ENCODE assay signal across 9 cellular contexts in genomic region chr6:26184492-26184891, GRCh38.
DNase-seq lines count a peak whose midpoint lies in the region; ATAC-seq, FAIRE-seq and TF ChIP-seq lines count a peak whose summit lies in the region.
"Had no signal": no experiment of that assay in that cellular context is flagged by ENCODE, and none has a peak within 500 bp of the region (broad histone marks: within the 10 kb centered on the region; RNA-seq: fewer than 3 reads in every experiment).

No MANE protein-coding gene starts in this region.

- H3K36me3 ChIP-seq in ascending aorta: no peaks in the 10 kb centered on the region
- no peaks in the 10 kb centered on the region for H3K36me3 ChIP-seq in mesenchymal stem cell (ENCODE audit: control insufficient read depth in 1 of 2, insufficient read depth in 2 of 2, low read depth in 1 of 2, low read length in 2 of 2)
- no peaks in the 10 kb centered on the region for H3K36me3 ChIP-seq in tibial nerve

- peak overlapping the region; percentile 91 for H3K4me3 Mint-ChIP-seq in activated naive CD4-positive, alpha-beta T cell treated with anti-CD3 and anti-CD28 coated beads, Interleukin-2, amount 10 ng/mL, durations not matched to agents 7 days and 5 days

- H3K23ac ChIP-seq in mesenchymal stem cell (ENCODE audit: low read length in 2 of 2): no peak overlapping the region

- no peak overlapping the region for H3K18ac ChIP-seq in mesenchymal stem cell (ENCODE audit: low read depth in 1 of 2, low read length in 2 of 2)

- peak overlapping the region; percentile 81 for H3K9ac ChIP-seq in mesenchymal stem cell (ENCODE audit: low read length)

- TF ChIP-seq POLR2A in tibial nerve (IDR thresholded peaks at IDR 0.05): no peak

- no peak overlapping the region for H2BK120ac ChIP-seq in mesenchymal stem cell (ENCODE audit: low read depth, low read length)

- H3K4me3 ChIP-seq in ascending aorta: peak overlapping the region in 1 of 2 donors; percentile 59
- H3K4me3 ChIP-seq in mesenchymal stem cell (ENCODE audit: insufficient read depth in 1 of 2, low read depth in 1 of 2, low read length in 2 of 2): peak overlapping the region in 1 of 2 experiments; percentile 80
- H3K4me3 ChIP-seq in tibial nerve: peak overlapping the region in 2 of 4 donors; percentile 41 to 56

- H2AK5ac ChIP-seq in mesenchymal stem cell (ENCODE audit: low read length, severe bottlenecking): no peak overlapping the region

- H3K79me1 ChIP-seq in mesenchymal stem cell (replicated peaks; ENCODE audit: low read length, poor library complexity, severe bottlenecking): no peaks in the 10 kb centered on the region

- intact Hi-C loops in ascending aorta (cut with DNase I): no loop called here

- H3K27ac ChIP-seq in ascending aorta (peak overlapping the region; percentile 76 to 83), mesenchymal stem cell (ENCODE audit: low read length, poor library complexity, severe bottlenecking) (no peak overlapping the region), tibial nerve (peak overlapping the region; percentile 45 to 90 (median 73))

- H4K91ac ChIP-seq in mesenchymal stem cell (ENCODE audit: low read length): no peak overlapping the region

- DNase-seq in activated naive CD4-positive, alpha-beta T cell treated with anti-CD3 and anti-CD28 coated beads, Interleukin-2, amount 10 ng/mL, durations not matched to agents 7 days and 5 days: peak; percentile 35
- no peak for DNase-seq in activated naive CD4-positive, alpha-beta T cell treated with Interleukin-2 at 50 U/mL for 16 hours
- DNase-seq in ascending aorta (ENCODE audit: low spot score in 2 of 2) (no peak), mesenchymal stem cell (no peak), tibial nerve (ENCODE audit: low spot score in 2 of 2) (no peak), HTR-8/SVneo (ENCODE audit: insufficient read length, low spot score) (no peak), NCI-H1436 treated with DMSO at 0.1 percent for 48 hours (lab: John Stamatoyannopoulos, UW) (no peak)
- DNase-seq: stimulated activated CD4-positive, alpha-beta T cell treated with anti-CD3 and anti-CD28 coated beads, Interleukin-4, amount 100 ng/mL, for 4 hours had no signal

- H3K4me2 ChIP-seq in mesenchymal stem cell (ENCODE audit: low read length, poor library complexity, severe bottlenecking): peak overlapping the region; percentile 71

- no peak for FAIRE-seq in HTR-8/SVneo (lab: Jason Lieb, UNC)

- 95% methylated on average over 5 of the region's 6 CpGs for WGBS in mesenchymal stem cell
- 64 to 72% methylated on average over 6 of the region's 6 CpGs for WGBS in tibial nerve, 2 donors

- H3K4ac ChIP-seq in mesenchymal stem cell (ENCODE audit: low read depth in 1 of 2, low read length in 2 of 2): no peak overlapping the region

- H3K9me3 ChIP-seq in ascending aorta: no peaks in the 10 kb centered on the region
- no peaks in the 10 kb centered on the region for H3K9me3 ChIP-seq in mesenchymal stem cell (ENCODE audit: control insufficient read depth, low read length)
- no peaks in the 10 kb centered on the region for H3K9me3 ChIP-seq in tibial nerve

- H3K4me1 ChIP-seq in ascending aorta (peaks cover 4 to 10% of the 10 kb centered on the region in 2 donors), mesenchymal stem cell (ENCODE audit: control insufficient read depth, insufficient read depth, low read depth, low read length) (peaks cover 2% of the 10 kb centered on the region), tibial nerve (peaks cover 0 to 20% (median 2%) of the 10 kb centered on the region in 4 donors)

- no peak overlapping the region for H2BK12ac ChIP-seq in mesenchymal stem cell (ENCODE audit: low read length in 2 of 2)

- H3K27me3 Mint-ChIP-seq in activated naive CD4-positive, alpha-beta T cell treated with anti-CD3 and anti-CD28 coated beads, Interleukin-2, amount 10 ng/mL, durations not matched to agents 7 days and 5 days: no peaks in the 10 kb centered on the region

- H3K27ac Mint-ChIP-seq in activated naive CD4-positive, alpha-beta T cell treated with anti-CD3 and anti-CD28 coated beads, Interleukin-2, amount 10 ng/mL, durations not matched to agents 7 days and 5 days: peak overlapping the region; percentile 99

- H3K36me3 Mint-ChIP-seq in activated naive CD4-positive, alpha-beta T cell treated with anti-CD3 and anti-CD28 coated beads, Interleukin-2, amount 10 ng/mL, durations not matched to agents 7 days and 5 days: peaks cover 6% of the 10 kb centered on the region

- H3K9me3 Mint-ChIP-seq in activated naive CD4-positive, alpha-beta T cell treated with anti-CD3 and anti-CD28 coated beads, Interleukin-2, amount 10 ng/mL, durations not matched to agents 7 days and 5 days: no peaks in the 10 kb centered on the region

- TF ChIP-seq EP300 in tibial nerve (IDR thresholded peaks at IDR 0.05): no peak

- H4K8ac ChIP-seq in mesenchymal stem cell (ENCODE audit: low read length): no peak overlapping the region

- no peak for ATAC-seq in GM21515 (IDR thresholded peaks at IDR 0.05; ENCODE audit: unreplicated experiment)

- CTCF ChIA-PET in activated naive CD4-positive, alpha-beta T cell treated with anti-CD3 and anti-CD28 coated beads, Interleukin-2, amount 10 ng/mL, durations not matched to agents 7 days and 5 days (lab: Charles Lee): no interaction called here

- H2BK5ac ChIP-seq in mesenchymal stem cell (ENCODE audit: low read depth, low read length, poor library complexity, severe bottlenecking): no peak overlapping the region

- H3K4me1 Mint-ChIP-seq in activated naive CD4-positive, alpha-beta T cell treated with anti-CD3 and anti-CD28 coated beads, Interleukin-2, amount 10 ng/mL, durations not matched to agents 7 days and 5 days: peaks cover 75% of the 10 kb centered on the region

- H2AFZ ChIP-seq in mesenchymal stem cell (ENCODE audit: low read depth, low read length): no peak overlapping the region

- no peak overlapping the region for H3K14ac ChIP-seq in mesenchymal stem cell (ENCODE audit: low read length in 2 of 2)

- TF ChIP-seq CTCF in ascending aorta (IDR thresholded peaks at IDR 0.05): no peak
- TF ChIP-seq CTCF in tibial nerve (IDR thresholded peaks at IDR 0.05): no peak

- H2BK15ac ChIP-seq in mesenchymal stem cell (ENCODE audit: low read depth, poor library complexity, severe bottlenecking): no peak overlapping the region

- H3K27me3 ChIP-seq in ascending aorta (no peaks in the 10 kb centered on the region), mesenchymal stem cell (ENCODE audit: control insufficient read depth in 1 of 2, insufficient read depth in 1 of 2, low read length in 2 of 2) (no peaks in the 10 kb centered on the region), tibial nerve (peaks cover 0 to 7% of the 10 kb centered on the region in 2 donors)
